ENCODE assay signal across 18 cellular contexts in the genomic region with DNA sequence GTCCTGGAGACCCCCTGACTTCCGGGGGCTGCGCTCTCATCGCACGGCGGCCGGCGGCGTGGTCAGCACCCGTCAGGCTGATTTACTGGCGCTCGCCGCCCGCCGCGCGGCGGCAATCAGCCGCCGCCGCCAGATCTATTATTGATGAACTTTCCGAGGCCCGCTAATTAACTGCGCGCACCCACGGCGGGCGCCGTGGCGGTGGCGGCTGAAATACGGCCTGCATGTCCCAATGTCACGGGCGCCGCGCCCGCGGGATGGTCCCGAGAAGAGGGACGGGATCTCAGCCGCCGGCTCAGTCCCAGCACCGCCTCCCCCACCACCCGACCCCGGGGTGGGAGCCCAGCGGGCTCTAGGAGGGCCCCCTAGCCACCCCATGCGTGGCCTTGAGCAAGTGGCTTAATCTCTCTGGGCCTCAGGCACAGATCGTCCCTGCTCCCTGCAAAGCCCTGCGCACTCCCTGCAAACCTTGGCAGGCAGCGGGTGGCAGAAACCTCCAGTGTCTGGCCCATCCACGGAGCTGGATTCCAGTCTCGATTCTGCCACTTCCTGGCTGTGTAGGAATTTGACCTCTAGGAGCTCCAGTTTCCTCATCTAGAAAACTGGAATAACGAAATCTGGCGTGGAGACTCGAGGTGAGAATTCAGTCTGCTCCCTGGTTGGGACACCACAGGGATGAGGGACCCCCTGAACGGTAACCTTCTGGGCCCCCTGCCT.
DNase-seq lines count a peak whose midpoint lies in the region; ATAC-seq and TF ChIP-seq lines count a peak whose summit lies in the region.
"Had no signal": no experiment of that assay in that cellular context is flagged by ENCODE, and none has a peak within 500 bp of the region (broad histone marks: within the 10 kb centered on the region; RNA-seq: fewer than 3 reads in every experiment).

No MANE protein-coding gene starts in this region.

- no peak overlapping the region for H3K27ac Mint-ChIP-seq in glutamatergic neuron (ENCODE audit: unreplicated experiment)
- H3K27ac Mint-ChIP-seq in CD4-positive, alpha-beta T cell: no peak overlapping the region
- H3K27ac Mint-ChIP-seq: H9 had no signal

- peak overlapping the region; percentile 52 for H3K4me3 Mint-ChIP-seq in glutamatergic neuron (ENCODE audit: unreplicated experiment)
- H3K4me3 Mint-ChIP-seq in CD4-positive, alpha-beta T cell: no peak overlapping the region
- H3K4me3 Mint-ChIP-seq: naive thymus-derived CD8-positive, alpha-beta T cell had no signal

- H3K27me3 ChIP-seq in heart left ventricle: peaks cover 5 to 27% (median 18%) of the 10 kb centered on the region in 9 donors
- H3K27me3 ChIP-seq in parathyroid adenoma (ENCODE audit: control insufficient read depth, insufficient read depth, low read length): no peaks in the 10 kb centered on the region
- peaks cover 29% of the 10 kb centered on the region for H3K27me3 ChIP-seq in CD4-positive, alpha-beta T cell (ENCODE audit: control insufficient read depth, insufficient read depth, low read length)

- H3K79me2 ChIP-seq in parathyroid adenoma: no peaks in the 10 kb centered on the region

- H3K36me3 Mint-ChIP-seq in glutamatergic neuron (ENCODE audit: unreplicated experiment): peaks cover 3% of the 10 kb centered on the region
- no peaks in the 10 kb centered on the region for H3K36me3 Mint-ChIP-seq in CD4-positive, alpha-beta T cell (ENCODE audit: low read depth)
- H3K36me3 Mint-ChIP-seq: naive thymus-derived CD8-positive, alpha-beta T cell had no signal

- H3K9me3 ChIP-seq in heart left ventricle (no peaks in the 10 kb centered on the region), parathyroid adenoma (ENCODE audit: control insufficient read depth, low read length) (no peaks in the 10 kb centered on the region)
- H3K9me3 ChIP-seq in CD4-positive, alpha-beta T cell (ENCODE audit: control insufficient read depth, low read length): no peaks in the 10 kb centered on the region
- H3K9me3 ChIP-seq: A549 had no signal

- peaks cover 2% of the 10 kb centered on the region for H3K4me1 Mint-ChIP-seq in glutamatergic neuron (ENCODE audit: low read depth, unreplicated experiment)
- no peaks in the 10 kb centered on the region for H3K4me1 Mint-ChIP-seq in CD4-positive, alpha-beta T cell (ENCODE audit: low read depth)

- TF ChIP-seq POLR2A in heart left ventricle (IDR thresholded peaks at IDR 0.05): no peak

- ATAC-seq in heart left ventricle: peak in 2 of 4 donors; percentile 23 to 54
- ATAC-seq in CD4-positive, alpha-beta T cell (ENCODE audit: poor library complexity): no peak
- ATAC-seq: A549; naive thymus-derived CD8-positive, alpha-beta T cell; stimulated activated naive CD8-positive, alpha-beta T cell treated with anti-CD3 and anti-CD28 coated beads, Interleukin-15, Interleukin-2, amounts not matched to agents 100 U/mL and 50 U/mL, for 24 hours had no signal

- H3K36me3 ChIP-seq in heart left ventricle (no peaks in the 10 kb centered on the region), parathyroid adenoma (ENCODE audit: control insufficient read depth, insufficient read depth, low read length) (no peaks in the 10 kb centered on the region)

- H3K4me3 ChIP-seq in heart left ventricle (peak overlapping the region in 10 of 12 donors; percentile 19 to 43 (median 34)), parathyroid adenoma (ENCODE audit: low read depth, low read length) (no peak overlapping the region)
- H3K4me3 ChIP-seq: A549 had no signal

- no peak overlapping the region for H3K27ac ChIP-seq in heart left ventricle
- no peak overlapping the region for H3K27ac ChIP-seq in parathyroid adenoma
- no peak overlapping the region for H3K27ac ChIP-seq in CD4-positive, alpha-beta T cell (ENCODE audit: low read depth, low read length)
- H3K27ac ChIP-seq: A549 had no signal

- DNase-seq in heart left ventricle (no peak), cardiac septum (ENCODE audit: low spot score) (no peak), glutamatergic neuron (peak; percentile 49), C1 segment of cervical spinal cord (lab: John Stamatoyannopoulos, UW) (no peak), germinal center (ENCODE audit: low spot score) (no peak)
- no peak for DNase-seq in CD4-positive, alpha-beta T cell
- DNase-seq in activated CD4-positive, alpha-beta T cell treated with anti-CD3 and anti-CD28 coated beads, Interleukin-2, amount 50 U/mL, for 48 hours: no peak
- DNase-seq: activated CD4-positive, alpha-beta T cell treated with anti-CD3 and anti-CD28 coated beads, Interleukin-2, amount 50 U/mL, for 4 hours; effector CD8-positive, alpha-beta T cell; foreskin melanocyte; H9; naive thymus-derived CD8-positive, alpha-beta T cell; NCI-H2081 treated with DMSO at 0.1 percent for 48 hours; NK-92 treated with Interleukin-12 subunit alpha and Interleukin-12 subunit beta, amount 100 ng/mL, for 24 hours; SHP77 treated with DMSO at 0.1 percent for 48 hours; stimulated activated naive CD8-positive, alpha-beta T cell treated with anti-CD3 and anti-CD28 coated beads, Interleukin-15, Interleukin-2, amounts not matched to agents 100 U/mL and 50 U/mL, for 24 hours had no signal

- H3K9me3 Mint-ChIP-seq in glutamatergic neuron (ENCODE audit: unreplicated experiment): peaks cover 6% of the 10 kb centered on the region
- H3K9me3 Mint-ChIP-seq in CD4-positive, alpha-beta T cell: no peaks in the 10 kb centered on the region

- no peak overlapping the region for H2AFZ ChIP-seq in parathyroid adenoma

- H3K4me2 ChIP-seq in parathyroid adenoma (ENCODE audit: low read length): peak overlapping the region; percentile 31
- H3K4me2 ChIP-seq: A549 had no signal

- POLR2A ChIA-PET in CD4-positive, alpha-beta T cell (lab: Charles Lee): no interaction called here

- peaks cover 13% of the 10 kb centered on the region for H3K27me3 Mint-ChIP-seq in glutamatergic neuron (ENCODE audit: unreplicated experiment)
- H3K27me3 Mint-ChIP-seq in CD4-positive, alpha-beta T cell: peaks cover 34% of the 10 kb centered on the region

- 13 to 20% (median 18%) methylated on average over 19 to 55 of the region's 55 CpGs for WGBS in heart left ventricle, 4 donors

- H3K9ac ChIP-seq in parathyroid adenoma: no peak overlapping the region

- intact Hi-C loops in heart left ventricle (cut with DNase I) (no loop called here), cardiac septum (cut with DNase I) (no loop called here)
- intact Hi-C loops in CD4-positive, alpha-beta T cell (cut with DNase I, micrococcal nuclease): no loop called here

- H3K4me1 ChIP-seq in heart left ventricle: peaks cover 0 to 7% (median 0%) of the 10 kb centered on the region in 12 donors
- no peaks in the 10 kb centered on the region for H3K4me1 ChIP-seq in parathyroid adenoma
- H3K4me1 ChIP-seq: A549 had no signal

- TF ChIP-seq CTCF in heart left ventricle (IDR thresholded peaks at IDR 0.05) (no peak), glutamatergic neuron (IDR thresholded peaks at IDR 0.05; ENCODE audit: partially characterized antibody, unreplicated experiment) (no peak), parathyroid adenoma (IDR thresholded peaks at IDR 0.05) (no peak)
- TF ChIP-seq CTCF in CD4-positive, alpha-beta T cell (IDR thresholded peaks at IDR 0.05): no peak

- CTCF ChIA-PET in CD4-positive, alpha-beta T cell (lab: Charles Lee): no interaction called here
